In the genomic region with DNA sequence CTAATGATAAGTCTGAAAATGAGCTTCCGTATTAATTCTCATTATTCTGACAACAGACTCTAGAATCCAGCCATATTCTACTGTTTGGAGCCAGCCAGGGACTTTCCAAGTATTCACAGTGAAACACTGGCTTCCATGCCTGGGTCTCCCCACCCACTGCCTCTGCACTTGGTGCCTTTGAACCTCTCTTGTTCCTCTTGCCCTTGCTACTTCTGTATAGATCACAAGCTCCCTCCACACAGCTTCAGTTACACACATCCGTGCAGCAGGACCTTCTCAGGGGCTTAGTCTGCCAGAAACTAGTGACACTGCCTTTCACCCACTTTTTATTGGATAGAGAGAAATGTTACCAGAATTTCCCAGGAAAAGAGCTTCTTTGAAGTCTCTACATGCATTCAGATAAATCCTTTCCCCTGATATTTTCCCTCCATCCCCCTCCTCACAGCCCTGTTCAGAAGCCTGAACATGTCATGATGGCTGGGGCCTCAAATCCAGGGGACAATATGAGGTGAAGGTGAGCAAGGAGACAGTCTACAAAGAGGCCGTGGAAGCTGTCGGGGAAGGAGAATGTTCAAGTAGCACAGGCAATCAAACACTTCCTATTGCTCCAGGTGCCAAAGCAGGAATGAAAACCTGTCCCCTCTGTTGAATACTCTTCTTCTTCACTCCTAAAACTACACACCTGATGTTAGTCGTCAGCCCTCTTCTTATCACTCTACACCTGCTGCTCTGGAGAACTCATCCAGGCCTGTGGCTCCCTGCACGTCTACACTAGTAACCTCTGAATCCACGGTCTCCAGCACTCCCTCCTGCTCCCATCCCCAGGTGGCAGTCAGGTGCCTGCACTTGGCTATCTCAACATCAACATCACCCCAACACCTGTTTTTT, we compare ENCODE assay signal across 8 cellular contexts. TPM values are rescaled to one million over a fixed set of nuclear protein-coding genes. Genes with fewer than 3 reads are reported as not detected.
A peak's percentile ranks its signal among the peaks of the same experiment; 100 is the strongest.
DNase-seq lines count a peak whose midpoint lies in the region; ATAC-seq and TF ChIP-seq lines count a peak whose summit lies in the region.

No MANE protein-coding gene starts in this region.

- no peaks in the 10 kb centered on the region for H3K4me1 ChIP-seq in GM23338 (ENCODE audit: insufficient read depth)

- ATAC-seq in GM18519 (IDR thresholded peaks at IDR 0.05; ENCODE audit: low FRiP score, unreplicated experiment) (peak; percentile 39), GM23338 (peak; percentile 79)
- peak; percentile 86 to 89 for ATAC-seq in stimulated activated naive B cell treated with anti-CD40 and anti-IgM and Interleukin-4, amounts not matched to agents 10 μg/mL and 1 μg/mL and 100 μg/mL, for 72 hours (replicated peaks)

- no peak overlapping the region for H3K4me2 ChIP-seq in GM23338

- no peaks in the 10 kb centered on the region for H3K36me3 ChIP-seq in GM23338 (ENCODE audit: insufficient read depth)

- no peaks in the 10 kb centered on the region for H4K20me1 ChIP-seq in GM23338 (replicated peaks; ENCODE audit: insufficient read depth)

- no peak overlapping the region for H3K27ac Mint-ChIP-seq in GM23338
- H3K27ac Mint-ChIP-seq in stimulated activated naive B cell treated with anti-CD40 and anti-IgM and Interleukin-4, amounts not matched to agents 10 μg/mL and 1 μg/mL and 100 μg/mL, for 72 hours: peak overlapping the region; percentile 99

- H3K27me3 Mint-ChIP-seq in GM23338 (ENCODE audit: insufficient read depth, low read depth, poor library complexity): peaks cover 8% of the 10 kb centered on the region
- H3K27me3 Mint-ChIP-seq in stimulated activated naive B cell treated with anti-CD40 and anti-IgM and Interleukin-4, amounts not matched to agents 10 μg/mL and 1 μg/mL and 100 μg/mL, for 72 hours: no peaks in the 10 kb centered on the region

- H3K27ac ChIP-seq in GM23338 (ENCODE audit: low read depth): no peak overlapping the region

- no peak overlapping the region for H3K4me3 Mint-ChIP-seq in GM23338
- H3K4me3 Mint-ChIP-seq in stimulated activated naive B cell treated with anti-CD40 and anti-IgM and Interleukin-4, amounts not matched to agents 10 μg/mL and 1 μg/mL and 100 μg/mL, for 72 hours: peak overlapping the region; percentile 74 to 84

- H3K27me3 ChIP-seq in GM23338 (ENCODE audit: insufficient read depth): no peaks in the 10 kb centered on the region

- DNase-seq in GM23338 (ENCODE audit: low spot score) (peak; percentile 28), OCI-M1 (lab: John Stamatoyannopoulos, UW) (peak; percentile 81), fibroblast of villous mesenchyme (ENCODE audit: low read depth) (peak; percentile 20), SK-N-DZ (ENCODE audit: low spot score) (no peak), activated T-cell treated with anti-CD3 and anti-CD28 coated beads for 4 hours (no peak), NCI-H82 (lab: John Stamatoyannopoulos, UW) (no peak)
- DNase-seq in stimulated activated naive B cell treated with anti-CD40 and anti-IgM and Interleukin-4, amounts not matched to agents 10 μg/mL and 1 μg/mL and 100 μg/mL, for 72 hours: peak; percentile 92

- peak overlapping the region; percentile 61; the same call in 1 of the 2 replicates for H2AFZ ChIP-seq in GM23338

- no peaks in the 10 kb centered on the region for H3K9me2 ChIP-seq in GM23338 (ENCODE audit: insufficient read depth)

- TF ChIP-seq CTCF in GM23338 (conservative IDR thresholded peaks at IDR 0.05; ENCODE audit: low read depth in 2 of 2) (peak in 1 of 2 experiments; percentile 31; a peak in 2 of 4 replicates), fibroblast of villous mesenchyme (IDR thresholded peaks at IDR 0.05; ENCODE audit: insufficient read depth, low read depth, low read length) (no peak)

- H3F3A ChIP-seq in GM23338 (replicated peaks; ENCODE audit: low read depth): no peaks in the 10 kb centered on the region

- H3K4me1 Mint-ChIP-seq in GM23338: peaks cover 12% of the 10 kb centered on the region
- peaks cover 41 to 73% of the 10 kb centered on the region in 2 donors for H3K4me1 Mint-ChIP-seq in stimulated activated naive B cell treated with anti-CD40 and anti-IgM and Interleukin-4, amounts not matched to agents 10 μg/mL and 1 μg/mL and 100 μg/mL, for 72 hours

- H3K36me3 Mint-ChIP-seq in GM23338 (ENCODE audit: low read depth): no peaks in the 10 kb centered on the region
- peaks cover 2 to 4% of the 10 kb centered on the region in 2 donors for H3K36me3 Mint-ChIP-seq in stimulated activated naive B cell treated with anti-CD40 and anti-IgM and Interleukin-4, amounts not matched to agents 10 μg/mL and 1 μg/mL and 100 μg/mL, for 72 hours

- H3K4me3 ChIP-seq in GM23338 (no peak overlapping the region), fibroblast of villous mesenchyme (ENCODE audit: low read depth, low read length) (no peak overlapping the region)

- H3K79me2 ChIP-seq in GM23338 (replicated peaks; ENCODE audit: insufficient read depth): no peaks in the 10 kb centered on the region

- no peaks in the 10 kb centered on the region for H3K9me3 Mint-ChIP-seq in GM23338
- H3K9me3 Mint-ChIP-seq in stimulated activated naive B cell treated with anti-CD40 and anti-IgM and Interleukin-4, amounts not matched to agents 10 μg/mL and 1 μg/mL and 100 μg/mL, for 72 hours: peaks cover 3% of the 10 kb centered on the region in 2 donors

TF ChIP-seq in GM23338, 12 proteins besides CTCF, POLR2A, EP300 and RAD21:
- TF ChIP-seq EZH2 (IDR thresholded peaks at IDR 0.05; ENCODE audit: low read depth, unreplicated experiment): no peak
- TF ChIP-seq, protein P1, sequence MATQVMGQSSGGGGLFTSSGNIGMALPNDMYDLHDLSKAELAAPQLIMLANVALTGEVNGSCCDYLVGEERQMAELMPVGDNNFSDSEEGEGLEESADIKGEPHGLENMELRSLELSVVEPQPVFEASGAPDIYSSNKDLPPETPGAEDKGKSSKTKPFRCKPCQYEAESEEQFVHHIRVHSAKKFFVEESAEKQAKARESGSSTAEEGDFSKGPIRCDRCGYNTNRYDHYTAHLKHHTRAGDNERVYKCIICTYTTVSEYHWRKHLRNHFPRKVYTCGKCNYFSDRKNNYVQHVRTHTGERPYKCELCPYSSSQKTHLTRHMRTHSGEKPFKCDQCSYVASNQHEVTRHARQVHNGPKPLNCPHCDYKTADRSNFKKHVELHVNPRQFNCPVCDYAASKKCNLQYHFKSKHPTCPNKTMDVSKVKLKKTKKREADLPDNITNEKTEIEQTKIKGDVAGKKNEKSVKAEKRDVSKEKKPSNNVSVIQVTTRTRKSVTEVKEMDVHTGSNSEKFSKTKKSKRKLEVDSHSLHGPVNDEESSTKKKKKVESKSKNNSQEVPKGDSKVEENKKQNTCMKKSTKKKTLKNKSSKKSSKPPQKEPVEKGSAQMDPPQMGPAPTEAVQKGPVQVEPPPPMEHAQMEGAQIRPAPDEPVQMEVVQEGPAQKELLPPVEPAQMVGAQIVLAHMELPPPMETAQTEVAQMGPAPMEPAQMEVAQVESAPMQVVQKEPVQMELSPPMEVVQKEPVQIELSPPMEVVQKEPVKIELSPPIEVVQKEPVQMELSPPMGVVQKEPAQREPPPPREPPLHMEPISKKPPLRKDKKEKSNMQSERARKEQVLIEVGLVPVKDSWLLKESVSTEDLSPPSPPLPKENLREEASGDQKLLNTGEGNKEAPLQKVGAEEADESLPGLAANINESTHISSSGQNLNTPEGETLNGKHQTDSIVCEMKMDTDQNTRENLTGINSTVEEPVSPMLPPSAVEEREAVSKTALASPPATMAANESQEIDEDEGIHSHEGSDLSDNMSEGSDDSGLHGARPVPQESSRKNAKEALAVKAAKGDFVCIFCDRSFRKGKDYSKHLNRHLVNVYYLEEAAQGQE (IDR thresholded peaks at IDR 0.05; ENCODE audit: unreplicated experiment): no peak
- TF ChIP-seq ZNF114 (CRISPR knock-in tag; IDR thresholded peaks at IDR 0.05): no peak
- no peak for TF ChIP-seq STAT1 (IDR thresholded peaks at IDR 0.05; ENCODE audit: unreplicated experiment)
- TF ChIP-seq, protein P2, sequence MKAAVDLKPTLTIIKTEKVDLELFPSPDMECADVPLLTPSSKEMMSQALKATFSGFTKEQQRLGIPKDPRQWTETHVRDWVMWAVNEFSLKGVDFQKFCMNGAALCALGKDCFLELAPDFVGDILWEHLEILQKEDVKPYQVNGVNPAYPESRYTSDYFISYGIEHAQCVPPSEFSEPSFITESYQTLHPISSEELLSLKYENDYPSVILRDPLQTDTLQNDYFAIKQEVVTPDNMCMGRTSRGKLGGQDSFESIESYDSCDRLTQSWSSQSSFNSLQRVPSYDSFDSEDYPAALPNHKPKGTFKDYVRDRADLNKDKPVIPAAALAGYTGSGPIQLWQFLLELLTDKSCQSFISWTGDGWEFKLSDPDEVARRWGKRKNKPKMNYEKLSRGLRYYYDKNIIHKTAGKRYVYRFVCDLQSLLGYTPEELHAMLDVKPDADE (IDR thresholded peaks at IDR 0.05): no peak

RNA-seq across cellular contexts. Expression of gene HLA-DOA, which starts 20.1 kb away (rescaled TPM):
- total RNA-seq in GM23338 (2014; rRNA removed; shearing (Covaris generic)): 30.5 and 34.2 TPM in 2 replicates
- 4.8 TPM in 2 replicates for polyA plus RNA-seq in GM23338 (2016; fragmentation: Nextera tagmentation; extraction: Ambion mirVana)
- not detected in 2 replicates for total RNA-seq in fibroblast of villous mesenchyme
- polyA plus RNA-seq in SK-N-DZ (2014; cell fraction: cytosol; rRNA removed): 0.02 TPM in 1 of 2 replicates, not detected in the other
- polyA plus RNA-seq in SK-N-DZ (2014; cell fraction: nucleus; rRNA removed): 0.08 TPM in 1 of 2 replicates, not detected in the other

RNA-seq across cellular contexts. Expression of gene HLA-DPA1, which starts 43.9 kb away (rescaled TPM):
- total RNA-seq in GM23338 (2014; rRNA removed; shearing (Covaris generic)): 6.6 and 6.9 TPM in 2 replicates
- polyA plus RNA-seq in GM23338 (2016; fragmentation: Nextera tagmentation; extraction: Ambion mirVana): 3.9 and 4.1 TPM in 2 replicates
- 0.43 and 0.97 TPM in 2 replicates for total RNA-seq in fibroblast of villous mesenchyme
- not detected in 2 replicates for polyA plus RNA-seq in SK-N-DZ (2014; cell fraction: cytosol; rRNA removed)
- 0.06 TPM in 1 of 2 replicates, not detected in the other for polyA plus RNA-seq in SK-N-DZ (2014; cell fraction: nucleus; rRNA removed)

RNA-seq across cellular contexts. Expression of gene HLA-DPB1, which starts 46.2 kb away (rescaled TPM):
- 32.1 and 37.6 TPM in 2 replicates for total RNA-seq in GM23338 (2014; rRNA removed; shearing (Covaris generic))
- polyA plus RNA-seq in GM23338 (2016; fragmentation: Nextera tagmentation; extraction: Ambion mirVana): 19.8 and 22.0 TPM in 2 replicates
- total RNA-seq in fibroblast of villous mesenchyme: 5.5 and 9.1 TPM in 2 replicates
- 8.2 and 8.5 TPM in 2 replicates for polyA plus RNA-seq in SK-N-DZ (2014; cell fraction: cytosol; rRNA removed)
- 0.69 and 0.83 TPM in 2 replicates for polyA plus RNA-seq in SK-N-DZ (2014; cell fraction: nucleus; rRNA removed)

Comparison
In these comparisons a context has a peak if more than half of its experiments do, and no peak if none do; other contexts are left out.
1. DNase-seq: peak in GM23338 (single experiment), OCI-M1 (single experiment), fibroblast of villous mesenchyme (single experiment) and stimulated activated naive B cell treated with anti-CD40 and anti-IgM and Interleukin-4, amounts not matched to agents 10 μg/mL and 1 μg/mL and 100 μg/mL, for 72 hours (single experiment); none in SK-N-DZ (single experiment), activated T-cell treated with anti-CD3 and anti-CD28 coated beads for 4 hours (single experiment) and NCI-H82 (single experiment).
2. RNA of gene HLA-DOA, which starts 20.1 kb away (total RNA-seq): 30.5 to 34.2 TPM in GM23338; not detected in fibroblast of villous mesenchyme; every median in the first group is over 10 times any median in the second.
3. Peak in every context shown above with its lines, with median percentiles within 50 percentile points of each other: ATAC-seq.